ENCODE assay signal across 21 cellular contexts in the genomic region with DNA sequence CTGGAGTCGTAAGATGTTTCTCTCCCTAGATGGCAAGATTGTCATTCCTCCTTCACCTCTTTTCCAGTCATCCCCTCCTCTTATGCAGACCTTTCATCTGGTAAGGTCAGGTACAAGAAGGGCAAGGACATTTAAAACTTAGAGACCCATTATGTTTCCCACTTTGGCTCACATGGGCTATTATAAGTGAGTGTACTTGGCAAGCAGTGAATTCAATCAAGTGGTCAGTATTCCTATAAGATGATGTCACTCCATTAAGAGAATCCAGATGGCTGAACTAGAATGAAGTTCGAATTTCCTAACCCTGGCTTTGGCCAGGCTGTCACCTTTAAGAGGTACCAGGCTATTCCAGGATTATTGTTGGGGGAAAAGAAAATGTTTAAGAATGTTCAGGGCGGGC. TPM values are rescaled to one million over a fixed set of nuclear protein-coding genes. Genes with fewer than 3 reads are reported as not detected.
A peak's percentile ranks its signal among the peaks of the same experiment; 100 is the strongest.
DNase-seq lines count a peak whose midpoint lies in the region; TF ChIP-seq lines count a peak whose summit lies in the region.
"Had no signal": no experiment of that assay in that cellular context is flagged by ENCODE, and none has a peak within 500 bp of the region (broad histone marks: within the 10 kb centered on the region; RNA-seq: fewer than 3 reads in every experiment).

No MANE protein-coding gene starts in this region.

- H3K27me3 ChIP-seq in GM23248 (replicated peaks; ENCODE audit: insufficient read depth) (no peaks in the 10 kb centered on the region), colonic mucosa (no peaks in the 10 kb centered on the region)
- H3K27me3 ChIP-seq: BE2C, gastroesophageal sphincter, left lung, Peyer's patch, sigmoid colon, upper lobe of right lung had no signal

- 0 out of 2 replicates have a peak, but pooled peaks cover 5% of the 10 kb centered on the region for H3K36me3 ChIP-seq in GM23248 (ENCODE audit: low read depth)
- H3K36me3 ChIP-seq in colonic mucosa = no peaks in the 10 kb centered on the region
- H3K36me3 ChIP-seq: Peyer's patch had no signal

- no peaks in the 10 kb centered on the region for H3K9me2 ChIP-seq in GM23248 (ENCODE audit: insufficient read depth)

- H3K4me1 ChIP-seq in GM23248 (ENCODE audit: insufficient read depth) (peaks cover 8% of the 10 kb centered on the region), colonic mucosa (no peaks in the 10 kb centered on the region)
- H3K4me1 ChIP-seq: left lung, Peyer's patch, upper lobe of right lung had no signal

- H3K79me2 ChIP-seq in GM23248 (ENCODE audit: insufficient read depth) = peaks cover 92% of the 10 kb centered on the region

- H3K9me3 ChIP-seq in GM23248 (ENCODE audit: low read depth) = no peaks in the 10 kb centered on the region
- H3K9me3 ChIP-seq in colonic mucosa = no peaks in the 10 kb centered on the region
- H3K9me3 ChIP-seq: BE2C, gastroesophageal sphincter, left lung, Peyer's patch, sigmoid colon, upper lobe of right lung had no signal

- WGBS in GM23248 (ENCODE audit: low coverage in 1 of 2, low lambda C conversion rate in 2 of 2, missing lambda C conversion rate in 2 of 2), 2 experiments = 64 to 65% methylated on average over 3 of the region's 3 CpGs

- intact Hi-C loops in colonic mucosa (cut with DNase I) = no loop called here

- in situ Hi-C loops in GM23248 (cut with MboI) = no loop called here

- TF ChIP-seq CTCF in AG09309 (IDR thresholded peaks at IDR 0.05; ENCODE audit: control insufficient read depth, insufficient read depth, low read depth, low read length, missing control alignments) (no peak), colonic mucosa (IDR thresholded peaks at IDR 0.05) (no peak)

- no peak overlapping the region for H2AFZ ChIP-seq in GM23248

- H3K27ac ChIP-seq in GM23248 = 0 out of 2 replicates have a peak overlapping the region, but pooled peaks have one; percentile 17
- H3K27ac ChIP-seq in colonic mucosa = no peak overlapping the region
- H3K27ac ChIP-seq: gastroesophageal sphincter, left lung, Peyer's patch, sigmoid colon, upper lobe of right lung had no signal

- DNase-seq in AG09309 (ENCODE audit: low read depth) (peak; percentile 31), GM23248 (peak; percentile 80), astrocyte of the hippocampus (ENCODE audit: low read depth, low spot score) (peak; percentile 44), hepatic stellate cell (ENCODE audit: low spot score) (peak; percentile 20), colonic mucosa (no peak), NCI-H2227 (lab: John Stamatoyannopoulos, UW; ENCODE audit: unreplicated experiment) (no peak)
- no peak for DNase-seq in activated CD8-positive, alpha-beta memory T cell treated with anti-CD3 and anti-CD28 coated beads, Interleukin-2, amount 50 U/mL, for 48 hours
- no peak for DNase-seq in activated CD4-positive, alpha-beta T cell treated with anti-CD3 and anti-CD28 coated beads for 4 hours
- DNase-seq: activated CD4-positive, alpha-beta T cell treated with anti-CD3 and anti-CD28 coated beads for 36 hours; activated effector memory CD4-positive, alpha-beta T cell treated with Interleukin-2 at 50 U/mL for 16 hours; amniotic stem cell; BE2C; effector memory CD8-positive, alpha-beta T cell; left lung; NCI-H1105 treated with DMSO at 0.1 percent for 48 hours; NCI-H774; Peyer's patch; sigmoid colon; stimulated activated naive CD8-positive, alpha-beta T cell treated with anti-CD3 and anti-CD28 coated beads, Interleukin-15, amount 100 ng/mL, for 72 hours; upper lobe of right lung had no signal

- H3K4me3 ChIP-seq in AG09309 (ENCODE audit: control insufficient read depth, low read depth, low read length) = no peak overlapping the region
- no peak overlapping the region for H3K4me3 ChIP-seq in GM23248
- H3K4me3 ChIP-seq in colonic mucosa = no peak overlapping the region
- H3K4me3 ChIP-seq: gastroesophageal sphincter, left lung, Peyer's patch, sigmoid colon, upper lobe of right lung had no signal

- H3F3A ChIP-seq in GM23248 (ENCODE audit: insufficient read depth) = no peaks in the 10 kb centered on the region

- no peak overlapping the region for H3K9ac ChIP-seq in GM23248
- H3K9ac ChIP-seq in colonic mucosa (ENCODE audit: low read depth in 2 of 2, low read length in 2 of 2) = no peak overlapping the region

- no peaks in the 10 kb centered on the region for H4K20me1 ChIP-seq in GM23248 (ENCODE audit: insufficient read depth)

- no peak overlapping the region for H3K4me2 ChIP-seq in GM23248 (ENCODE audit: unreplicated experiment)

RNA-seq across cellular contexts. Expression of a gene that starts 32.2 kb away (rescaled TPM):
- total RNA-seq in GM23248 (2014; rRNA removed; shearing (Covaris generic)) = 26.2 and 34.0 TPM in 2 replicates
- polyA plus RNA-seq in GM23248 (2016; fragmentation: Nextera tagmentation; extraction: Ambion mirVana) = 25.3 and 25.9 TPM in 2 replicates
- 10 to 100 TPM; 21.8 to 23.5 TPM for total RNA-seq in colonic mucosa

RNA-seq across cellular contexts. Expression of a gene that starts 39.1 kb away (rescaled TPM):
- 0.63 and 4.9 TPM in 2 replicates for total RNA-seq in GM23248 (2014; rRNA removed; shearing (Covaris generic))
- 1.2 and 1.8 TPM in 2 replicates for polyA plus RNA-seq in GM23248 (2016; fragmentation: Nextera tagmentation; extraction: Ambion mirVana)
- total RNA-seq in colonic mucosa = under 1 TPM in 1 of 2 donors, not detected in 1; 0.42 TPM
- total RNA-seq: Peyer's patch had no signal

Comparison
In these comparisons a context has a peak if more than half of its experiments do, and no peak if none do; other contexts are left out.
1. DNase-seq: peak in AG09309 (single experiment), GM23248 (single experiment), astrocyte of the hippocampus (single experiment) and hepatic stellate cell (single experiment); none in activated CD8-positive, alpha-beta memory T cell treated with anti-CD3 and anti-CD28 coated beads, Interleukin-2, amount 50 U/mL, for 48 hours (single experiment), colonic mucosa (single experiment), NCI-H2227 (single experiment) and activated CD4-positive, alpha-beta T cell treated with anti-CD3 and anti-CD28 coated beads for 4 hours (0 of 2).